Comparison of ENCODE assay signal across 16 cellular contexts in genomic region chr3:53154731-53155320, GRCh38. TPM values are rescaled to one million over a fixed set of nuclear protein-coding genes. Genes with fewer than 3 reads are reported as not detected.
DNase-seq lines count a peak whose midpoint lies in the region; TF ChIP-seq lines count a peak whose summit lies in the region.
"Had no signal": no experiment of that assay in that cellular context is flagged by ENCODE, and none has a peak within 500 bp of the region (broad histone marks: within the 10 kb centered on the region; RNA-seq: fewer than 3 reads in every experiment).

No MANE protein-coding gene starts in this region.

- H3K27ac ChIP-seq in RWPE1 (peak overlapping the region; percentile 69), epithelial cell of prostate (peak overlapping the region; percentile 9)
- H3K27ac ChIP-seq: GM23248, skin epidermis had no signal

- TF ChIP-seq CTCF in RWPE1 (conservative IDR thresholded peaks at IDR 0.05; ENCODE audit: low read depth), result no peak

- DNase-seq in ACHN (peak; percentile 6), RWPE1 (ENCODE audit: low spot score) (peak; percentile 35), epithelial cell of prostate (ENCODE audit: low read depth, low spot score) (no peak), renal cortical epithelial cell (ENCODE audit: low read depth) (peak; percentile 53), occipital lobe (lab: John Stamatoyannopoulos, UW) (no peak), cerebellar nuclear complex (lab: John Stamatoyannopoulos, UW) (no peak), MV-4-11 (lab: John Stamatoyannopoulos, UW) (no peak), cardiac septum (ENCODE audit: low spot score) (no peak)
- DNase-seq: activated CD4-positive, alpha-beta T cell treated with anti-CD3 and anti-CD28 coated beads, Interleukin-2, amount 50 U/mL, for 4 hours; activated gamma-delta T cell treated with Interleukin-2 at 50 U/mL for 16 hours; foreskin melanocyte; GM23248; left cardiac atrium; stimulated activated CD4-positive, alpha-beta T cell treated with anti-CD3 and anti-CD28 coated beads, Interleukin-4, amount 100 ng/mL, for 1 hour; SW 1271 had no signal

- in situ Hi-C loops in ACHN (cut with HindIII; ENCODE audit: low pct_ligation_motif_present, low pct_unique_long_range_greater_than_20kb, low sequenced_read_pairs), result no loop called here

- POLR2A ChIA-PET in RWPE1 (lab: Yijun Ruan, JAX; ENCODE audit: low non-redundant PET), result no interaction called here

- CTCF ChIA-PET in RWPE1 (lab: Yijun Ruan, JAX), result no interaction called here

- intact Hi-C loops in cardiac septum (cut with DNase I), result no loop called here

RNA-seq across cellular contexts. Expression of gene PRKCD, which starts 6.2 kb away (rescaled TPM):
- total RNA-seq in renal cortical epithelial cell, result 4.0 and 14.1 TPM in 2 replicates
- total RNA-seq in occipital lobe, result 0.94 TPM
- 10.6 TPM for total RNA-seq in cardiac septum

RNA-seq across cellular contexts. Expression of gene RFT1, which starts 24.6 kb away (rescaled TPM):
- total RNA-seq in renal cortical epithelial cell (15.0 and 16.5 TPM in 2 replicates), occipital lobe (8.6 TPM), cardiac septum (8.6 TPM)

Comparison
In these comparisons a context has a peak if more than half of its experiments do, and no peak if none do; other contexts are left out.
1. DNase-seq: peak in ACHN (single experiment), RWPE1 (single experiment) and renal cortical epithelial cell (single experiment); none in epithelial cell of prostate (single experiment), occipital lobe (single experiment), cerebellar nuclear complex (0 of 2), MV-4-11 (single experiment) and cardiac septum (single experiment).